Comparison of ENCODE assay signal across 15 cellular contexts in genomic region chr10:69456880-69457693, GRCh38. TPM values are rescaled to one million over a fixed set of nuclear protein-coding genes. Genes with fewer than 3 reads are reported as not detected.
DNase-seq lines count a peak whose midpoint lies in the region; ATAC-seq and TF ChIP-seq lines count a peak whose summit lies in the region.
"Had no signal": no experiment of that assay in that cellular context is flagged by ENCODE, and none has a peak within 500 bp of the region (broad histone marks: within the 10 kb centered on the region; RNA-seq: fewer than 3 reads in every experiment).

No MANE protein-coding gene starts in this region.

- ATAC-seq in GM19455 (IDR thresholded peaks at IDR 0.05; ENCODE audit: unreplicated experiment), result no peak

- H4K12ac ChIP-seq in trophoblast cell (ENCODE audit: low read depth, low read length), result no peak overlapping the region

- H3K36me3 Mint-ChIP-seq in Caco-2 (ENCODE audit: insufficient read depth, unreplicated experiment), result peaks cover 12% of the 10 kb centered on the region
- H3K36me3 Mint-ChIP-seq: immature natural killer cell had no signal

- H3K9me3 ChIP-seq in Caco-2 (no peaks in the 10 kb centered on the region), trophoblast cell (ENCODE audit: insufficient read depth, low read depth, low read length) (peaks cover 2% of the 10 kb centered on the region)

- H3K9me3 Mint-ChIP-seq in Caco-2 (ENCODE audit: unreplicated experiment), result no peaks in the 10 kb centered on the region
- H3K9me3 Mint-ChIP-seq: CD8-positive, alpha-beta memory T cell; H9; immature natural killer cell; nephron had no signal

- no peak overlapping the region for H3K4me3 Mint-ChIP-seq in Caco-2 (ENCODE audit: unreplicated experiment)
- H3K4me3 Mint-ChIP-seq: H9, immature natural killer cell, nephron had no signal

- H3K14ac ChIP-seq in trophoblast cell (ENCODE audit: low read length), result peak overlapping the region; percentile 1

- WGBS in trophoblast cell (ENCODE audit: extremely low coverage, insufficient coverage, insufficient read length), result no CpG with 5 or more reads among the region's 8 CpGs

- H4K91ac ChIP-seq in trophoblast cell (ENCODE audit: low read depth, low read length), result peak overlapping the region; percentile 24

- no peak overlapping the region for H3K4me2 ChIP-seq in trophoblast cell (ENCODE audit: low read length)

- no peak overlapping the region for H4K8ac ChIP-seq in trophoblast cell (ENCODE audit: low read depth, low read length)

- H3K9ac ChIP-seq in trophoblast cell (ENCODE audit: low read length), result no peak overlapping the region

- intact Hi-C loops in Caco-2 (cut with micrococcal nuclease; ENCODE audit: unreplicated experiment), result no loop called here
- intact Hi-C loops in dorsolateral prefrontal cortex (cut with DNase I), result no loop called here

- DNase-seq in Caco-2, result no peak
- DNase-seq in HT1080 (ENCODE audit: low read depth), result peak; percentile 86
- no peak for DNase-seq in dorsolateral prefrontal cortex
- DNase-seq in trophoblast cell, result no peak
- no peak for DNase-seq in GM19240 (ENCODE audit: insufficient read length, low spot score)
- no peak for DNase-seq in foreskin melanocyte
- no peak for DNase-seq in hypothalamus (lab: John Stamatoyannopoulos, UW)
- DNase-seq: activated T-cell treated with anti-CD3 and anti-CD28 coated beads, Interleukin-2, amount 50 U/mL, for 1 hour; CD8-positive, alpha-beta memory T cell; H9; immature natural killer cell; stimulated activated CD4-positive, alpha-beta T cell treated with anti-CD3 and anti-CD28 coated beads, Interleukin-12 subunit alpha, Interleukin-12 subunit beta, amount 100 ng/mL, for 4 hours had no signal

- TF ChIP-seq CTCF in Caco-2 (IDR thresholded peaks at IDR 0.05; ENCODE audit: insufficient read depth in 1 of 2, low read depth in 1 of 2, low read length in 1 of 2, severe bottlenecking in 1 of 2, unreplicated experiment in 1 of 2) (no peak), dorsolateral prefrontal cortex (IDR thresholded peaks at IDR 0.05 in 54 of 56, conservative IDR thresholded peaks at IDR 0.05 in 2 of 56; ENCODE audit: low read depth in 1 of 56, partially characterized antibody in 56 of 56) (no peak)

- H3K36me3 ChIP-seq in Caco-2 (ENCODE audit: control insufficient read depth, insufficient read depth, low read length) (no peaks in the 10 kb centered on the region), trophoblast cell (ENCODE audit: control insufficient read depth in 1 of 2, insufficient read depth in 2 of 2, low read length in 2 of 2) (no peaks in the 10 kb centered on the region)

- peak overlapping the region; percentile 34 for H3K18ac ChIP-seq in trophoblast cell (ENCODE audit: low read length)

- CTCF ChIA-PET in Caco-2 (lab: Charles Lee), result interaction anchor here (0.9 kb wide), 1 partner anchor 49 kb away, joined by 4 read pairs; no protein-coding TSS in a partner anchor

- peaks cover 2% of the 10 kb centered on the region for H3K79me2 ChIP-seq in trophoblast cell (ENCODE audit: control insufficient read depth, insufficient read depth, low read length, poor library complexity)

- peak overlapping the region; percentile 37 for H3K27ac Mint-ChIP-seq in Caco-2 (ENCODE audit: unreplicated experiment)
- H3K27ac Mint-ChIP-seq: H9, immature natural killer cell had no signal

- H3K4me1 ChIP-seq in Caco-2 (peaks cover 41% of the 10 kb centered on the region), trophoblast cell (ENCODE audit: control insufficient read depth in 1 of 2, insufficient read depth in 2 of 2, low read length in 2 of 2) (peaks cover 31 to 35% of the 10 kb centered on the region in 2 experiments)

- H3K4ac ChIP-seq in trophoblast cell (ENCODE audit: low read depth, low read length), result no peak overlapping the region

- H3K27ac ChIP-seq in dorsolateral prefrontal cortex, result peak overlapping the region in 49 of 59 donors; percentile 20 to 94 (median 82)
- peak overlapping the region; percentile 16 for H3K27ac ChIP-seq in trophoblast cell (ENCODE audit: low read depth, low read length)

- H3K27me3 Mint-ChIP-seq in Caco-2 (ENCODE audit: insufficient read depth, unreplicated experiment), result no peaks in the 10 kb centered on the region

- no peak overlapping the region for H2BK120ac ChIP-seq in trophoblast cell (ENCODE audit: insufficient read depth, low read length, poor library complexity)

- peak overlapping the region; percentile 1 for H2BK12ac ChIP-seq in trophoblast cell (ENCODE audit: low read length)

- POLR2A ChIA-PET in Caco-2 (lab: Charles Lee), result no interaction called here

- H3K27me3 ChIP-seq in Caco-2 (replicated peaks; ENCODE audit: control insufficient read depth, insufficient read depth, low read length), result no peaks in the 10 kb centered on the region
- no peaks in the 10 kb centered on the region for H3K27me3 ChIP-seq in dorsolateral prefrontal cortex
- no peaks in the 10 kb centered on the region for H3K27me3 ChIP-seq in trophoblast cell (ENCODE audit: insufficient read depth, low read length)

- H2BK5ac ChIP-seq in trophoblast cell (ENCODE audit: low read depth, low read length, poor library complexity), result no peak overlapping the region

- H3K4me1 Mint-ChIP-seq in Caco-2 (ENCODE audit: low read depth, unreplicated experiment), result peaks cover 42% of the 10 kb centered on the region

- H3K79me1 ChIP-seq in trophoblast cell (ENCODE audit: low read length), result peaks cover 16% of the 10 kb centered on the region

- H3K23ac ChIP-seq in trophoblast cell (ENCODE audit: low read length), result no peak overlapping the region

- H2AFZ ChIP-seq in trophoblast cell (ENCODE audit: insufficient read depth, low read length, poor library complexity), result no peak overlapping the region

- no TSS peak for BruUV-seq in Caco-2 (replicated peaks; lab: Mats Ljungman, UMichigan)

- H3K4me3 ChIP-seq in Caco-2 (ENCODE audit: low read depth, low read length) (no peak overlapping the region), dorsolateral prefrontal cortex (no peak overlapping the region), trophoblast cell (ENCODE audit: low read depth, low read length) (no peak overlapping the region)

- no peak overlapping the region for H2AK5ac ChIP-seq in trophoblast cell (ENCODE audit: low read length)

RNA-seq across cellular contexts. Expression of gene TSPAN15, which starts 5.8 kb away (rescaled TPM):
- 86.5 and 89.0 TPM in 2 replicates for total RNA-seq in Caco-2 (2022)
- 0.71 TPM in 1 of 2 replicates, not detected in the other for total RNA-seq in HT1080 (2014; rRNA removed; shearing (Covaris generic))
- polyA plus RNA-seq in HT1080 (2015; cell fraction: cytosol; rRNA removed), result 1.2 and 2.0 TPM in 2 replicates
- 1.00 and 2.7 TPM in 2 replicates for polyA plus RNA-seq in HT1080 (2015; cell fraction: nucleus; rRNA removed)
- total RNA-seq in dorsolateral prefrontal cortex, result 100 to 1,000 TPM in 10 of 120 experiments, 10 to 100 TPM in 109, 1 to 10 TPM in 1; 8.7 to 188 (median 44.2) TPM
- polyA plus RNA-seq in trophoblast cell (2013), result 19.1 and 19.5 TPM in 2 replicates

RNA-seq across cellular contexts. Expression of gene TACR2, which starts 40.4 kb away (rescaled TPM):
- 0.57 and 0.60 TPM in 2 replicates for total RNA-seq in Caco-2 (2022)
- not detected in 2 replicates for total RNA-seq in HT1080 (2014; rRNA removed; shearing (Covaris generic))
- not detected in 2 replicates for polyA plus RNA-seq in HT1080 (2015; cell fraction: cytosol; rRNA removed)
- polyA plus RNA-seq in HT1080 (2015; cell fraction: nucleus; rRNA removed), result not detected in 2 replicates
- total RNA-seq in dorsolateral prefrontal cortex, result 1 to 10 TPM in 27 of 120 experiments, under 1 TPM in 86, not detected in 7; 0.20 to 2.4 (median 0.75) TPM
- 0.07 and 0.10 TPM in 2 replicates for polyA plus RNA-seq in trophoblast cell (2013)
- total RNA-seq: CD8-positive, alpha-beta memory T cell; H9; OCI-LY7 had no signal
- polyA plus RNA-seq: CD8-positive, alpha-beta memory T cell had no signal
